In genomic region chr16:81492307-81492706, GRCh38 we compare ENCODE assay signal across 10 cellular contexts. TPM values are rescaled to one million over a fixed set of nuclear protein-coding genes. Genes with fewer than 3 reads are reported as not detected.
DNase-seq lines count a peak whose midpoint lies in the region; ATAC-seq and TF ChIP-seq lines count a peak whose summit lies in the region.
"Had no signal": no experiment of that assay in that cellular context is flagged by ENCODE, and none has a peak within 500 bp of the region (broad histone marks: within the 10 kb centered on the region; RNA-seq: fewer than 3 reads in every experiment).

No MANE protein-coding gene starts in this region.

- H3K4me1 ChIP-seq in PC-3 (ENCODE audit: insufficient read depth, low read length) = peaks cover 35% of the 10 kb centered on the region
- peaks cover 52 to 100% (median 78%) of the 10 kb centered on the region in 3 donors for H3K4me1 ChIP-seq in esophagus squamous epithelium
- peaks cover 16% of the 10 kb centered on the region for H3K4me1 ChIP-seq in neural progenitor cell
- peaks cover 13% of the 10 kb centered on the region for H3K4me1 ChIP-seq in CD4-positive, alpha-beta memory T cell (ENCODE audit: insufficient read depth, low read length)

- H3K9me2 ChIP-seq in PC-3 (replicated peaks; ENCODE audit: low read length) = no peaks in the 10 kb centered on the region

- peak overlapping the region; percentile 54 for H3K4me3 Mint-ChIP-seq in neural progenitor cell
- no peak overlapping the region for H3K4me3 Mint-ChIP-seq in CD4-positive, alpha-beta memory T cell
- H3K4me3 Mint-ChIP-seq: activated CD4-positive, alpha-beta memory T cell treated with anti-CD3 and anti-CD28 coated beads, Interleukin-2, amount 10 ng/mL, durations not matched to agents 7 days and 5 days; naive thymus-derived CD8-positive, alpha-beta T cell had no signal

- CTCF ChIA-PET in PC-3 (lab: Charles Lee) = no interaction called here
- CTCF ChIA-PET in CD4-positive, alpha-beta memory T cell (lab: Charles Lee; ENCODE audit: partially characterized antibody) = no interaction called here

- no peaks in the 10 kb centered on the region for H3K9me3 ChIP-seq in PC-3 (ENCODE audit: low read length)
- no peaks in the 10 kb centered on the region for H3K9me3 ChIP-seq in esophagus squamous epithelium
- no peaks in the 10 kb centered on the region for H3K9me3 ChIP-seq in neural progenitor cell (ENCODE audit: low read depth)
- no peaks in the 10 kb centered on the region for H3K9me3 ChIP-seq in CD4-positive, alpha-beta memory T cell (ENCODE audit: control insufficient read depth in 1 of 2, low read length in 2 of 2)

- peaks cover 4% of the 10 kb centered on the region for H3K27me3 Mint-ChIP-seq in neural progenitor cell (ENCODE audit: insufficient read depth, low read depth)
- H3K27me3 Mint-ChIP-seq in CD4-positive, alpha-beta memory T cell = no peaks in the 10 kb centered on the region
- H3K27me3 Mint-ChIP-seq: activated CD4-positive, alpha-beta memory T cell treated with anti-CD3 and anti-CD28 coated beads, Interleukin-2, amount 10 ng/mL, durations not matched to agents 7 days and 5 days; naive thymus-derived CD8-positive, alpha-beta T cell had no signal

- DNase-seq in AG08395 (ENCODE audit: low spot score) (peak; percentile 55), PC-3 (no peak), esophagus squamous epithelium (lab: John Stamatoyannopoulos, UW) (no peak), neural progenitor cell (ENCODE audit: low spot score) (peak; percentile 68), NCI-H2227 (lab: John Stamatoyannopoulos, UW; ENCODE audit: unreplicated experiment) (no peak), GF-D8 (lab: John Stamatoyannopoulos, UW) (no peak)
- DNase-seq in CD4-positive, alpha-beta memory T cell = no peak
- DNase-seq: activated CD4-positive, alpha-beta memory T cell treated with anti-CD3 and anti-CD28 coated beads, Interleukin-2, amount 10 ng/mL, durations not matched to agents 7 days and 5 days; naive thymus-derived CD8-positive, alpha-beta T cell had no signal

- POLR2A ChIA-PET in PC-3 (lab: Charles Lee; ENCODE audit: unreplicated experiment) = no interaction called here
- POLR2A ChIA-PET in CD4-positive, alpha-beta memory T cell (lab: Charles Lee; ENCODE audit: partially characterized antibody) = no interaction called here

- TF ChIP-seq CTCF in PC-3 (conservative IDR thresholded peaks at IDR 0.05; ENCODE audit: low read depth, low read length) (no peak), esophagus squamous epithelium (IDR thresholded peaks at IDR 0.05) (no peak), neural progenitor cell (IDR thresholded peaks at IDR 0.05) (no peak)

- 58 to 69% methylated on average over 3 of the region's 11 CpGs for WGBS in esophagus squamous epithelium, 2 donors

- intact Hi-C loops in PC-3 (cut with micrococcal nuclease) (loop anchor here (5.0 kb wide), 1 partner anchor 85 kb away; no protein-coding TSS in a partner anchor), esophagus squamous epithelium (cut with DNase I) (no loop called here)
- intact Hi-C loops in CD4-positive, alpha-beta memory T cell (cut with micrococcal nuclease) = no loop called here

- H2AFZ ChIP-seq in PC-3 (ENCODE audit: low read length) (no peak overlapping the region), neural progenitor cell (replicated peaks) (no peak overlapping the region)

- H3K36me3 ChIP-seq in PC-3 (ENCODE audit: low read depth, low read length) (no peaks in the 10 kb centered on the region; the same call in 1 of the 2 replicates), esophagus squamous epithelium (peaks cover 0 to 4% (median 0%) of the 10 kb centered on the region in 3 donors), neural progenitor cell (no peaks in the 10 kb centered on the region)
- no peaks in the 10 kb centered on the region for H3K36me3 ChIP-seq in CD4-positive, alpha-beta memory T cell (ENCODE audit: insufficient read depth, low read length)

- H3F3A ChIP-seq in PC-3 (ENCODE audit: low read length, unreplicated experiment) = peaks cover 6% of the 10 kb centered on the region
- peaks cover 13% of the 10 kb centered on the region for H3F3A ChIP-seq in neural progenitor cell (ENCODE audit: low read depth)

- peaks cover 91% of the 10 kb centered on the region for H3K79me2 ChIP-seq in PC-3 (ENCODE audit: low read length)
- H3K79me2 ChIP-seq in neural progenitor cell (ENCODE audit: low read depth) = peaks cover 99% of the 10 kb centered on the region

- no peaks in the 10 kb centered on the region for H3K27me3 ChIP-seq in PC-3 (ENCODE audit: low read length)
- no peaks in the 10 kb centered on the region for H3K27me3 ChIP-seq in esophagus squamous epithelium
- H3K27me3 ChIP-seq in neural progenitor cell = no peaks in the 10 kb centered on the region
- no peaks in the 10 kb centered on the region for H3K27me3 ChIP-seq in CD4-positive, alpha-beta memory T cell (ENCODE audit: insufficient read depth, low read length)

- H4K20me1 ChIP-seq in PC-3 (ENCODE audit: low read length) (0 out of 2 replicates have a peak, but pooled peaks cover 5% of the 10 kb centered on the region), neural progenitor cell (ENCODE audit: low read depth) (peaks cover 97% of the 10 kb centered on the region)

- H3K4me1 Mint-ChIP-seq in neural progenitor cell = peaks cover 62% of the 10 kb centered on the region
- peaks cover 16 to 51% (median 36%) of the 10 kb centered on the region in 4 donors for H3K4me1 Mint-ChIP-seq in CD4-positive, alpha-beta memory T cell

- H3K27ac ChIP-seq in PC-3 (ENCODE audit: low read length) = peak overlapping the region; percentile 94
- H3K27ac ChIP-seq in esophagus squamous epithelium = peak overlapping the region; percentile 88 to 96 (median 92)
- H3K27ac ChIP-seq in neural progenitor cell = peak overlapping the region; percentile 89
- no peak overlapping the region for H3K27ac ChIP-seq in CD4-positive, alpha-beta memory T cell (ENCODE audit: low read depth, low read length)

- H3K9ac ChIP-seq in PC-3 (ENCODE audit: low read length) (peak overlapping the region; percentile 78; the same call in 1 of the 2 replicates), neural progenitor cell (no peak overlapping the region)

- H3K4me3 ChIP-seq in PC-3 (ENCODE audit: low read length) = no peak overlapping the region
- no peak overlapping the region for H3K4me3 ChIP-seq in esophagus squamous epithelium
- H3K4me3 ChIP-seq in neural progenitor cell = no peak overlapping the region
- no peak overlapping the region for H3K4me3 ChIP-seq in CD4-positive, alpha-beta memory T cell (ENCODE audit: low read length in 2 of 2)

- peaks cover 3% of the 10 kb centered on the region for H3K36me3 Mint-ChIP-seq in neural progenitor cell
- peaks cover 0 to 5% of the 10 kb centered on the region in 2 donors for H3K36me3 Mint-ChIP-seq in CD4-positive, alpha-beta memory T cell

- BruUV-seq in PC-3 (replicated peaks; lab: Mats Ljungman, UMichigan) = no TSS peak

- no peaks in the 10 kb centered on the region for H3K9me3 Mint-ChIP-seq in neural progenitor cell
- H3K9me3 Mint-ChIP-seq in CD4-positive, alpha-beta memory T cell = no peaks in the 10 kb centered on the region
- H3K9me3 Mint-ChIP-seq: activated CD4-positive, alpha-beta memory T cell treated with anti-CD3 and anti-CD28 coated beads, Interleukin-2, amount 10 ng/mL, durations not matched to agents 7 days and 5 days; naive thymus-derived CD8-positive, alpha-beta T cell had no signal

- peak overlapping the region; percentile 98 for H3K27ac Mint-ChIP-seq in neural progenitor cell
- peak overlapping the region in 2 of 7 donors; percentile 37 to 52 for H3K27ac Mint-ChIP-seq in CD4-positive, alpha-beta memory T cell
- H3K27ac Mint-ChIP-seq: activated CD4-positive, alpha-beta memory T cell treated with anti-CD3 and anti-CD28 coated beads, Interleukin-2, amount 10 ng/mL, durations not matched to agents 7 days and 5 days had no signal

- ATAC-seq in PC-3 = no peak
- no peak for ATAC-seq in HG02840 (IDR thresholded peaks at IDR 0.05; ENCODE audit: low FRiP score, unreplicated experiment)
- ATAC-seq: naive thymus-derived CD8-positive, alpha-beta T cell had no signal

- TF ChIP-seq POLR2A in esophagus squamous epithelium (IDR thresholded peaks at IDR 0.05) = no peak

- H3K4me2 ChIP-seq in PC-3 (ENCODE audit: low read length) (peak overlapping the region; percentile 64), neural progenitor cell (peak overlapping the region; percentile 46)

RNA-seq across cellular contexts. Expression of gene CMIP, which starts 47.7 kb away (rescaled TPM):
- total RNA-seq in PC-3 (2014; rRNA removed) (25.7 and 43.7 TPM in 2 replicates), esophagus squamous epithelium (10 to 100 TPM; 17.1 to 60.5 (median 39.7) TPM), neural progenitor cell (ENCODE audit: low replicate concordance) (6.6 and 12.5 TPM in 2 replicates)
- total RNA-seq in CD4-positive, alpha-beta memory T cell = 10 to 100 TPM; 33.2 to 36.4 TPM
- under 1 TPM in 1 of 2 donors, not detected in 1; 0.84 TPM for polyA plus RNA-seq in CD4-positive, alpha-beta memory T cell

Comparison
In these comparisons a context has a peak if more than half of its experiments do, and no peak if none do; other contexts are left out.
1. DNase-seq: peak in AG08395 (single experiment) and neural progenitor cell (single experiment); none in PC-3 (single experiment), esophagus squamous epithelium (single experiment), NCI-H2227 (single experiment), CD4-positive, alpha-beta memory T cell (0 of 5) and GF-D8 (single experiment).